8 cellular contexts compared by ENCODE assay signal in genomic region chr7:23299770-23300300, GRCh38. TPM values are rescaled to one million over a fixed set of nuclear protein-coding genes. Genes with fewer than 3 reads are reported as not detected.
DNase-seq lines count a peak whose midpoint lies in the region; ATAC-seq and TF ChIP-seq lines count a peak whose summit lies in the region.

No MANE protein-coding gene starts in this region.

- peaks cover 7% of the 10 kb centered on the region; the same call in 1 of the 2 replicates for H4K20me1 ChIP-seq in IMR-90 (ENCODE audit: insufficient read depth, low read length)
- H4K20me1 ChIP-seq in mammary epithelial cell (ENCODE audit: insufficient read depth, low read length), result no peaks in the 10 kb centered on the region

- H3K4me3 ChIP-seq in IMR-90 (ENCODE audit: insufficient read depth, low read depth, low read length), result peak overlapping the region; percentile 85
- H3K4me3 ChIP-seq in mammary epithelial cell (replicated peaks in 1 of 3; ENCODE audit: insufficient read depth in 1 of 3, low read depth in 2 of 3, low read length in 3 of 3), result peak overlapping the region; percentile 87 to 96 (median 92)

- peak overlapping the region; percentile 7; the same call in 1 of the 2 replicates for H3K18ac ChIP-seq in IMR-90 (ENCODE audit: low read depth, low read length)

- peak overlapping the region; percentile 86 for H3K4ac ChIP-seq in IMR-90 (ENCODE audit: low read depth, low read length)

- H3K79me1 ChIP-seq in IMR-90 (ENCODE audit: low read depth in 1 of 2, low read length in 2 of 2), result peaks cover 8 to 37% of the 10 kb centered on the region in 2 experiments; a peak in 3 of 4 replicates

- peak overlapping the region; percentile 99 for H3K4me2 ChIP-seq in IMR-90 (ENCODE audit: low read depth, low read length)
- H3K4me2 ChIP-seq in mammary epithelial cell (ENCODE audit: insufficient read depth, low read depth, low read length), result peak overlapping the region; percentile 90

- H3K36me3 Mint-ChIP-seq in mesothelial cell of epicardium, result peaks cover 18% of the 10 kb centered on the region

- TF ChIP-seq POLR2A in IMR-90 (IDR thresholded peaks at IDR 0.05; ENCODE audit: low read depth, low read length), result no peak

- H3K36me3 ChIP-seq in IMR-90 (ENCODE audit: control insufficient read depth, insufficient read depth, low read length) (no peaks in the 10 kb centered on the region), mammary epithelial cell (ENCODE audit: insufficient read depth, low read length) (no peaks in the 10 kb centered on the region)

- H3K9me3 ChIP-seq in IMR-90 (ENCODE audit: control insufficient read depth, insufficient read depth, low read length) (no peaks in the 10 kb centered on the region), mammary epithelial cell (replicated peaks; ENCODE audit: insufficient read depth, low read length) (no peaks in the 10 kb centered on the region)

- no peak overlapping the region for H2BK20ac ChIP-seq in IMR-90 (ENCODE audit: low read depth, low read length)

- in situ Hi-C loops in IMR-90 (cut with MboI; ENCODE audit: low sequenced_read_pairs), result no loop called here
- in situ Hi-C loops in mammary epithelial cell (cut with MboI; ENCODE audit: low sequenced_read_pairs in 2 of 2), result loop anchor here in 1 of 2 donors (25.0 kb wide), 1 partner anchor 412 kb away; the partner anchor contains the start of gene STK31

- H3K4me1 ChIP-seq in IMR-90 (ENCODE audit: control insufficient read depth, insufficient read depth, low read length), result peaks cover 5% of the 10 kb centered on the region
- peaks cover 18% of the 10 kb centered on the region for H3K4me1 ChIP-seq in mammary epithelial cell (ENCODE audit: insufficient read depth, low read length)

- dilution Hi-C loops in IMR-90 (cut with HindIII; ENCODE audit: low sequenced_read_pairs, unreplicated experiment) (no loop called here), mammary epithelial cell (cut with HindIII; ENCODE audit: low sequenced_read_pairs) (loop anchor here (5.0 kb wide), 1 partner anchor 37 kb away; no protein-coding TSS in a partner anchor)

- peak overlapping the region; percentile 45; the same call in 1 of the 2 replicates for H2BK120ac ChIP-seq in IMR-90 (ENCODE audit: low read depth, low read length)

- peak overlapping the region; percentile 60; the same call in 1 of the 2 replicates for H3K56ac ChIP-seq in IMR-90 (ENCODE audit: extremely low read depth, insufficient read depth, low read length)

- intact Hi-C loops in IMR-90 (cut with micrococcal nuclease) (no loop called here), mammary epithelial cell (cut with micrococcal nuclease) (loop anchor here (2.0 to 5.0 kb wide), 3 partner anchors 32 to 231 kb away; partner anchors contain the start of gene TRA2A)

- TF ChIP-seq CTCF in IMR-90 (conservative IDR thresholded peaks at IDR 0.05; ENCODE audit: low read depth, low read length), result no peak
- no peak for TF ChIP-seq CTCF in mammary epithelial cell (conservative IDR thresholded peaks at IDR 0.05 in 1 of 2, IDR thresholded peaks at IDR 0.05 in 1 of 2; ENCODE audit: extremely low read depth in 1 of 2, insufficient read depth in 1 of 2, low read depth in 1 of 2, low read length in 2 of 2)
- TF ChIP-seq CTCF in mesothelial cell of epicardium (IDR thresholded peaks at IDR 0.05; ENCODE audit: unreplicated experiment), result no peak

- peaks cover 13% of the 10 kb centered on the region for H3K9me1 ChIP-seq in IMR-90 (ENCODE audit: insufficient read depth, low read length)

- peak overlapping the region; percentile 89 for H3K23ac ChIP-seq in IMR-90 (ENCODE audit: low read depth, low read length)

- peaks cover 2% of the 10 kb centered on the region for H3K9me3 Mint-ChIP-seq in mesothelial cell of epicardium

- H3K27me3 Mint-ChIP-seq in mesothelial cell of epicardium (ENCODE audit: low read depth), result no peaks in the 10 kb centered on the region

- ATAC-seq in GM18498 (IDR thresholded peaks at IDR 0.05; ENCODE audit: unreplicated experiment) (peak; percentile 6), IMR-90 (ENCODE audit: low read depth) (peak; percentile 8), GM19455 (IDR thresholded peaks at IDR 0.05; ENCODE audit: unreplicated experiment) (no peak), HG03139 (IDR thresholded peaks at IDR 0.05; ENCODE audit: unreplicated experiment) (no peak)

- H3K14ac ChIP-seq in IMR-90 (replicated peaks; ENCODE audit: low read depth, low read length), result peak overlapping the region; percentile 77

- no peak overlapping the region for H2BK15ac ChIP-seq in IMR-90 (ENCODE audit: low read depth, low read length)

- H3K79me2 ChIP-seq in mammary epithelial cell (ENCODE audit: insufficient read depth, low read length), result peaks cover 53% of the 10 kb centered on the region

- H4K8ac ChIP-seq in IMR-90 (ENCODE audit: low read depth in 2 of 2, low read length in 2 of 2), result peak overlapping the region in 1 of 2 experiments; percentile 74; a peak in 3 of 4 replicates

- H3K27me3 ChIP-seq in IMR-90 (ENCODE audit: control insufficient read depth, insufficient read depth, low read length), result no peaks in the 10 kb centered on the region
- no peaks in the 10 kb centered on the region for H3K27me3 ChIP-seq in mammary epithelial cell (ENCODE audit: insufficient read depth, low read length)

- DNase-seq in IMR-90, result peak; percentile 35
- no peak for DNase-seq in mammary epithelial cell
- DNase-seq in mesothelial cell of epicardium (ENCODE audit: low spot score in 2 of 2, unreplicated experiment in 2 of 2), result no peak
- DNase-seq in NCI-H2196 treated with DMSO at 0.1 percent for 48 hours (lab: John Stamatoyannopoulos, UW; ENCODE audit: unreplicated experiment), result no peak
- DNase-seq in anterior cingulate cortex (lab: John Stamatoyannopoulos, UW), result no peak

- BruUV-seq in IMR-90 (replicated peaks; lab: Mats Ljungman, UMichigan), result no TSS peak
- no TSS peak for BruUV-seq in mammary epithelial cell (replicated peaks; lab: Mats Ljungman, UMichigan)

- H3K4me1 Mint-ChIP-seq in mesothelial cell of epicardium, result peaks cover 34% of the 10 kb centered on the region

- H2AK5ac ChIP-seq in IMR-90 (ENCODE audit: low read depth, low read length), result peak overlapping the region; percentile 71

- POLR2A ChIA-PET in IMR-90 (lab: Charles Lee; ENCODE audit: unreplicated experiment), result interaction anchor here (0.5 to 0.8 kb wide), 3 partner anchors 154 to 167 kb away, joined by 4 to 5 read pairs (median 4); no protein-coding TSS in a partner anchor

- peak overlapping the region; percentile 89 for H3K4me3 Mint-ChIP-seq in mesothelial cell of epicardium

- H3K27ac Mint-ChIP-seq in mesothelial cell of epicardium, result peak overlapping the region; percentile 99

- WGBS in IMR-90 (ENCODE audit: extremely low coverage in 2 of 2, insufficient read length in 1 of 2), 2 experiments, result 10% methylated on average over 3 of the region's 12 CpGs; no CpG with 5 or more reads in 1 of the 2 experiments
- WGBS in mammary epithelial cell (ENCODE audit: low coverage, missing lambda C conversion rate), result 8% methylated on average over 12 of the region's 12 CpGs

- peak overlapping the region; percentile 53 for H4K91ac ChIP-seq in IMR-90 (ENCODE audit: insufficient read depth, low read depth, low read length)

- peak overlapping the region; percentile 85 for H3K27ac ChIP-seq in IMR-90 (ENCODE audit: insufficient read depth, low read length)
- peak overlapping the region; percentile 63 for H3K27ac ChIP-seq in mammary epithelial cell (ENCODE audit: insufficient read depth, low read depth, low read length)

- CTCF ChIA-PET in IMR-90 (lab: Yijun Ruan, JAX) (no interaction called here), mammary epithelial cell (lab: Charles Lee; ENCODE audit: low non-redundant PET) (interaction anchor here (0.7 kb wide), 1 partner anchor 247 kb away, joined by 8 read pairs; no protein-coding TSS in a partner anchor)

- H3K9ac ChIP-seq in IMR-90 (ENCODE audit: low read depth, low read length) (peak overlapping the region; percentile 92), mammary epithelial cell (ENCODE audit: insufficient read depth, low read length) (peak overlapping the region; percentile 92)

- peak overlapping the region; percentile 68 for H2BK5ac ChIP-seq in IMR-90 (ENCODE audit: low read depth, low read length, poor library complexity, severe bottlenecking)

- H2AK9ac ChIP-seq in IMR-90 (replicated peaks; ENCODE audit: low read depth, low read length, poor library complexity), result peak overlapping the region; percentile 95

- H2AFZ ChIP-seq in IMR-90 (replicated peaks; ENCODE audit: low read length, poor library complexity) (peak overlapping the region; percentile 92), mammary epithelial cell (ENCODE audit: low read depth, low read length) (peak overlapping the region; percentile 98)

- no peak for TF ChIP-seq RAD21 in IMR-90 (IDR thresholded peaks at IDR 0.05; ENCODE audit: low read length)

- peak overlapping the region; percentile 33 for H4K5ac ChIP-seq in IMR-90 (ENCODE audit: low read depth, low read length)

TF ChIP-seq in IMR-90, 13 proteins besides CTCF, POLR2A, EP300 and RAD21 (continues in another document):
- TF ChIP-seq CEBPB (IDR thresholded peaks at IDR 0.05; ENCODE audit: low read depth, low read length) (no peak), MAZ (IDR thresholded peaks at IDR 0.05; ENCODE audit: borderline replicate concordance, low read depth, low read length) (no peak), MAFK (IDR thresholded peaks at IDR 0.05; ENCODE audit: low read depth, low read length) (no peak), MXI1 (IDR thresholded peaks at IDR 0.05; ENCODE audit: borderline replicate concordance, low read depth, low read length) (no peak), RCOR1 (IDR thresholded peaks at IDR 0.05; ENCODE audit: insufficient replicate concordance, low read length) (no peak), CHD1 (IDR thresholded peaks at IDR 0.05; ENCODE audit: low read depth, low read length) (no peak), RFX5 (IDR thresholded peaks at IDR 0.05; ENCODE audit: low read depth, low read length) (no peak), BHLHE40 (IDR thresholded peaks at IDR 0.05; ENCODE audit: low read depth, low read length) (no peak), SMC3 (IDR thresholded peaks at IDR 0.05; ENCODE audit: low read depth, low read length) (no peak)

RNA-seq across cellular contexts. Expression of gene MALSU1, which starts 0.7 kb away (rescaled TPM):
- total RNA-seq in IMR-90 (2012; rRNA removed), result 30.5 and 47.8 TPM in 2 replicates
- polyA plus RNA-seq in IMR-90 (2012; rRNA removed), result 36.0 and 54.4 TPM in 2 replicates
- 95.4 and 113 TPM in 2 replicates for polyA plus RNA-seq in IMR-90 (2012; cell fraction: cytosol; rRNA removed)
- 33.6 and 35.6 TPM in 2 replicates for polyA plus RNA-seq in IMR-90 (2012; cell fraction: nucleus; rRNA removed; ENCODE audit: low replicate concordance)
- 10 to 100 TPM; 42.2 to 65.0 TPM for total RNA-seq in mammary epithelial cell
- 54.3 TPM for polyA plus RNA-seq in mammary epithelial cell
- polyA minus RNA-seq in mammary epithelial cell, result 24.9 TPM
- 43.3 to 47.1 TPM (median 44.9 TPM) in 3 replicates for total RNA-seq in mesothelial cell of epicardium

RNA-seq across cellular contexts. Expression of gene GPNMB, which starts 53.3 kb away (rescaled TPM):
- total RNA-seq in IMR-90 (2012; rRNA removed) (under 0.01 TPM in 1 of 2 replicates, not detected in the other), mammary epithelial cell (100 to 1,000 TPM in 1 of 2 donors, 10 to 100 TPM in 1; 12.3 to 208 TPM), mesothelial cell of epicardium (2.1 to 2.7 TPM (median 2.2 TPM) in 3 replicates)
- polyA plus RNA-seq in IMR-90 (2012; rRNA removed) (0.14 TPM in 1 of 2 replicates, not detected in the other), mammary epithelial cell (5.1 TPM)
- 0.03 and 0.18 TPM in 2 replicates for polyA plus RNA-seq in IMR-90 (2012; cell fraction: cytosol; rRNA removed)
- 0.07 and 0.28 TPM in 2 replicates for polyA plus RNA-seq in IMR-90 (2012; cell fraction: nucleus; rRNA removed; ENCODE audit: low replicate concordance)
- polyA minus RNA-seq in mammary epithelial cell, result 4.2 TPM

Comparison
In these comparisons a context has a peak if more than half of its experiments do, and no peak if none do; other contexts are left out.
1. ATAC-seq: peak in GM18498 (single experiment) and IMR-90 (single experiment); none in GM19455 (single experiment) and HG03139 (single experiment).